ENCODE assay signal across 22 cellular contexts in genomic region chr1:171263915-171264314, GRCh38. TPM values are rescaled to one million over a fixed set of nuclear protein-coding genes. Genes with fewer than 3 reads are reported as not detected.
DNase-seq lines count a peak whose midpoint lies in the region; ATAC-seq, FAIRE-seq and TF ChIP-seq lines count a peak whose summit lies in the region.
"Had no signal": no experiment of that assay in that cellular context is flagged by ENCODE, and none has a peak within 500 bp of the region (broad histone marks: within the 10 kb centered on the region; RNA-seq: fewer than 3 reads in every experiment).

No MANE protein-coding gene starts in this region.

- peak overlapping the region; percentile 18 for H3K27ac Mint-ChIP-seq in mesothelial cell of epicardium

- H3K36me3 Mint-ChIP-seq in mesothelial cell of epicardium, result no peaks in the 10 kb centered on the region

- H3K27me3 Mint-ChIP-seq in mesothelial cell of epicardium (ENCODE audit: low read depth), result no peaks in the 10 kb centered on the region

- no peaks in the 10 kb centered on the region for H3K36me3 ChIP-seq in left ventricle myocardium inferior

- H3K27me3 ChIP-seq in left ventricle myocardium inferior (ENCODE audit: low read depth), result peaks cover 7% of the 10 kb centered on the region

- H3K4me3 ChIP-seq in left ventricle myocardium inferior, result no peak overlapping the region

- FAIRE-seq in urothelium cell line (lab: Jason Lieb, UNC), result no peak
- FAIRE-seq: H54 had no signal

- peaks cover 25% of the 10 kb centered on the region for H3K4me1 Mint-ChIP-seq in mesothelial cell of epicardium

- ATAC-seq in left cardiac atrium (no peak), left lobe of liver (no peak)

- no peak for DNase-seq in left ventricle myocardium inferior
- DNase-seq in left cardiac atrium, result no peak
- DNase-seq in fibroblast of gingiva (ENCODE audit: low read depth), result peak; percentile 53
- DNase-seq in mesothelial cell of epicardium (ENCODE audit: low spot score in 2 of 2, unreplicated experiment in 2 of 2), result no peak
- DNase-seq in urothelium cell line (ENCODE audit: low spot score), result no peak
- no peak for DNase-seq in NCI-H2081 treated with DMSO at 0.1 percent for 48 hours (lab: John Stamatoyannopoulos, UW)
- no peak for DNase-seq in left lobe of liver (ENCODE audit: low spot score)
- DNase-seq in NCI-H146 (lab: John Stamatoyannopoulos, UW), result no peak
- DNase-seq: ACHN, DMS53, GDM1, Karpas-422, NCI-H1417, NCI-H187 treated with DMSO at 0.1 percent for 48 hours, NCI-H510A, SHP77 treated with DMSO at 0.1 percent for 48 hours, SK-N-SH had no signal

- no peak for TF ChIP-seq CTCF in left ventricle myocardium inferior (IDR thresholded peaks at IDR 0.05; ENCODE audit: borderline replicate concordance)
- TF ChIP-seq CTCF in mesothelial cell of epicardium (IDR thresholded peaks at IDR 0.05; ENCODE audit: unreplicated experiment), result no peak

- H3K9me3 ChIP-seq in left ventricle myocardium inferior (replicated peaks), result no peaks in the 10 kb centered on the region
- H3K9me3 ChIP-seq: SK-N-SH had no signal

- no peak overlapping the region for H3K4me3 Mint-ChIP-seq in mesothelial cell of epicardium

- no peaks in the 10 kb centered on the region for H3K4me1 ChIP-seq in left ventricle myocardium inferior

- no peaks in the 10 kb centered on the region for H3K9me3 Mint-ChIP-seq in mesothelial cell of epicardium

- peak overlapping the region; percentile 17 for H3K27ac ChIP-seq in left ventricle myocardium inferior (replicated peaks)
- H3K27ac ChIP-seq: 22Rv1, C4-2B, RWPE1 had no signal

- intact Hi-C loops in left ventricle myocardium inferior (cut with micrococcal nuclease) (no loop called here), left cardiac atrium (cut with DNase I) (no loop called here)

RNA-seq across cellular contexts. Expression of gene FMO1, which starts 15.6 kb away (rescaled TPM):
- total RNA-seq in left ventricle myocardium inferior (0.49 TPM), left cardiac atrium (under 1 TPM in 1 of 2 donors, not detected in 1; 0.62 TPM), mesothelial cell of epicardium (0.23 TPM in 1 of 3 replicates, not detected in the others), left lobe of liver (not detected)
- total RNA-seq: MCF 10A had no signal

RNA-seq across cellular contexts. Expression of gene FMO4, which starts 50.1 kb away (rescaled TPM):
- total RNA-seq in left ventricle myocardium inferior (5.4 TPM), left cardiac atrium (1 to 10 TPM; 3.1 to 3.8 TPM), mesothelial cell of epicardium (4.4 to 5.9 TPM (median 5.4 TPM) in 3 replicates), left lobe of liver (12.7 TPM)
